Comparison of ENCODE assay signal across 20 cellular contexts in the genomic region with DNA sequence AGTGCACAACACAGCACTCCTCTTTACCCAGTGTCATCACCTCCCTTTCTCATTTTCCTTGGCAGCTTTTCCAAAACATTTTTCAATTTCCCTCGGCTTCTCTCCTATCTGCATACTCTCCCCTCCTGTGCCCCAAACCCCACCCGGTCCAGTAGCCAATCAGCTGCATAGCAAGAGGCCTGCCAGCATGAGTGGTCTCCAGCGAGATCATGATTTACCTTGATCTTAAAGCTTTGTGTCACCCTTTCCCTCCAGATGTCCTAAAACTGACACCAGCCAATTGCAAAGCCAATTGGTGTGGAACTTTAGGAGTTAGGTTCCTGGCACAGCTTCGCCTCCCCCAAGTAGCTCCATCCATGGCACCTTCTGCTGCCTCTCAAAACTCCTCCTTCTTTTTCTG. TPM values are rescaled to one million over a fixed set of nuclear protein-coding genes. Genes with fewer than 3 reads are reported as not detected.
DNase-seq lines count a peak whose midpoint lies in the region; ATAC-seq and TF ChIP-seq lines count a peak whose summit lies in the region.
"Had no signal": no experiment of that assay in that cellular context is flagged by ENCODE, and none has a peak within 500 bp of the region (broad histone marks: within the 10 kb centered on the region; RNA-seq: fewer than 3 reads in every experiment).

No MANE protein-coding gene starts in this region.

- no peaks in the 10 kb centered on the region for H3K27me3 Mint-ChIP-seq in stimulated activated naive CD8-positive, alpha-beta T cell treated with anti-CD3 and anti-CD28 coated beads, Interleukin-15, amount 100 ng/mL, for 72 hours
- H3K27me3 Mint-ChIP-seq in type B pancreatic cell = peaks cover 13% of the 10 kb centered on the region
- H3K27me3 Mint-ChIP-seq: CD4-positive, alpha-beta T cell had no signal

- DNase-seq in stimulated activated naive CD8-positive, alpha-beta T cell treated with anti-CD3 and anti-CD28 coated beads, Interleukin-15, amount 100 ng/mL, for 72 hours = no peak
- no peak for DNase-seq in stimulated activated naive CD8-positive, alpha-beta T cell treated with anti-CD3 and anti-CD28 coated beads, Interleukin-15, Interleukin-2, amounts not matched to agents 100 U/mL and 50 U/mL, for 24 hours
- DNase-seq in left lobe of liver (ENCODE audit: low spot score) (peak; percentile 4), type B pancreatic cell (ENCODE audit: extremely low spot score, unreplicated experiment) (peak; percentile 37), DMS79 treated with DMSO at 0.1 percent for 48 hours (lab: John Stamatoyannopoulos, UW) (no peak)
- DNase-seq: 8988T; ACHN; AML-193; BE2C; CD4-positive, alpha-beta T cell; CD8-positive, alpha-beta memory T cell; DMS 273 treated with DMSO at 0.1 percent for 48 hours; DMS79; GF-D8; GOT3; HFFc6 had no signal

- no peak for TF ChIP-seq CTCF in type B pancreatic cell (conservative IDR thresholded peaks at IDR 0.05)

- no peak overlapping the region for H3K4me3 Mint-ChIP-seq in stimulated activated naive CD8-positive, alpha-beta T cell treated with anti-CD3 and anti-CD28 coated beads, Interleukin-15, amount 100 ng/mL, for 72 hours
- no peak overlapping the region for H3K4me3 Mint-ChIP-seq in type B pancreatic cell
- H3K4me3 Mint-ChIP-seq: CD14-positive monocyte; CD4-positive, alpha-beta T cell; CD8-positive, alpha-beta memory T cell; HFFc6 had no signal

- no peak for ATAC-seq in stimulated activated naive CD8-positive, alpha-beta T cell treated with anti-CD3 and anti-CD28 coated beads, Interleukin-15, amount 100 ng/mL, for 72 hours
- no peak for ATAC-seq in stimulated activated naive CD8-positive, alpha-beta T cell treated with anti-CD3 and anti-CD28 coated beads, Interleukin-15, Interleukin-2, amounts not matched to agents 100 U/mL and 50 U/mL, for 24 hours
- ATAC-seq in left lobe of liver (no peak), GM18909 (IDR thresholded peaks at IDR 0.05; ENCODE audit: poor library complexity, unreplicated experiment) (no peak)
- ATAC-seq: A549 had no signal

- peak overlapping the region; percentile 46 to 79 for H3K27ac Mint-ChIP-seq in stimulated activated naive CD8-positive, alpha-beta T cell treated with anti-CD3 and anti-CD28 coated beads, Interleukin-15, amount 100 ng/mL, for 72 hours
- no peak overlapping the region for H3K27ac Mint-ChIP-seq in type B pancreatic cell
- H3K27ac Mint-ChIP-seq: CD14-positive monocyte; CD4-positive, alpha-beta T cell; CD8-positive, alpha-beta memory T cell; HFFc6 had no signal

- H3K9me3 Mint-ChIP-seq in stimulated activated naive CD8-positive, alpha-beta T cell treated with anti-CD3 and anti-CD28 coated beads, Interleukin-15, amount 100 ng/mL, for 72 hours = peaks cover 0 to 3% of the 10 kb centered on the region in 2 donors
- peaks cover 2% of the 10 kb centered on the region for H3K9me3 Mint-ChIP-seq in type B pancreatic cell
- H3K9me3 Mint-ChIP-seq: HFFc6 had no signal

- peaks cover 9% of the 10 kb centered on the region for H3K4me1 Mint-ChIP-seq in stimulated activated naive CD8-positive, alpha-beta T cell treated with anti-CD3 and anti-CD28 coated beads, Interleukin-15, amount 100 ng/mL, for 72 hours
- peaks cover 9% of the 10 kb centered on the region for H3K4me1 Mint-ChIP-seq in type B pancreatic cell (ENCODE audit: unreplicated experiment)
- H3K4me1 Mint-ChIP-seq: CD14-positive monocyte had no signal

- no peaks in the 10 kb centered on the region for H3K36me3 Mint-ChIP-seq in type B pancreatic cell
- H3K36me3 Mint-ChIP-seq: CD14-positive monocyte; CD8-positive, alpha-beta memory T cell had no signal

RNA-seq across cellular contexts. Expression of gene SH3RF3, which starts 45.2 kb away (rescaled TPM):
- total RNA-seq in left lobe of liver (1.1 TPM), type B pancreatic cell (ENCODE audit: low replicate concordance) (2.5 and 13.9 TPM in 2 replicates)
- total RNA-seq: G401 had no signal

Comparison
In these comparisons a context has a peak if more than half of its experiments do, and no peak if none do; other contexts are left out.
1. DNase-seq: peak in left lobe of liver (single experiment) and type B pancreatic cell (single experiment); none in stimulated activated naive CD8-positive, alpha-beta T cell treated with anti-CD3 and anti-CD28 coated beads, Interleukin-15, amount 100 ng/mL, for 72 hours (0 of 2), stimulated activated naive CD8-positive, alpha-beta T cell treated with anti-CD3 and anti-CD28 coated beads, Interleukin-15, Interleukin-2, amounts not matched to agents 100 U/mL and 50 U/mL, for 24 hours (single experiment) and DMS79 treated with DMSO at 0.1 percent for 48 hours (single experiment).